ENCODE assay signal across 8 cellular contexts in genomic region chr17:1486802-1487695, GRCh38. TPM values are rescaled to one million over a fixed set of nuclear protein-coding genes. Genes with fewer than 3 reads are reported as not detected.
A peak's percentile ranks its signal among the peaks of the same experiment; 100 is the strongest.
DNase-seq lines count a peak whose midpoint lies in the region; ATAC-seq and TF ChIP-seq lines count a peak whose summit lies in the region.

No MANE protein-coding gene starts in this region.

- intact Hi-C loops in CD4-positive, alpha-beta memory T cell (cut with micrococcal nuclease): no loop called here
- intact Hi-C loops in activated CD8-positive, alpha-beta T cell treated with anti-CD3 and anti-CD28 coated beads for 36 hours (cut with micrococcal nuclease): no loop called here

- CTCF ChIA-PET in CD4-positive, alpha-beta memory T cell (lab: Charles Lee; ENCODE audit: partially characterized antibody): interaction anchor here (0.7 to 1.1 kb wide), 4 partner anchors 24 to 125 kb away, joined by 3 to 4 read pairs (median 3); no protein-coding TSS in a partner anchor
- CTCF ChIA-PET in activated CD8-positive, alpha-beta T cell treated with anti-CD3 and anti-CD28 coated beads for 36 hours (lab: Charles Lee): interaction anchor here (0.9 to 1.1 kb wide), 4 partner anchors 9 to 122 kb away, joined by 3 to 4 read pairs (median 3); no protein-coding TSS in a partner anchor

- peaks cover 44% of the 10 kb centered on the region for H3K4me1 ChIP-seq in CD4-positive, alpha-beta memory T cell (ENCODE audit: insufficient read depth, low read length)
- H3K4me1 ChIP-seq in MM.1S (ENCODE audit: low read length) (peaks cover 14% of the 10 kb centered on the region; the same call in 1 of the 2 replicates), mucosa of stomach (ENCODE audit: control insufficient read depth, insufficient read depth, low read length) (peaks cover 52% of the 10 kb centered on the region)

- H4K20me1 ChIP-seq in MM.1S (ENCODE audit: insufficient read depth, low read length): no peaks in the 10 kb centered on the region

- POLR2A ChIA-PET in CD4-positive, alpha-beta memory T cell (lab: Charles Lee; ENCODE audit: partially characterized antibody): interaction anchor here (0.6 to 5.4 kb wide), 12 partner anchors 11 to 136 kb away, joined by 3 to 56 read pairs (median 6); partner anchors contain the start of genes CRK, INPP5K and YWHAE
- POLR2A ChIA-PET in activated CD8-positive, alpha-beta T cell treated with anti-CD3 and anti-CD28 coated beads for 36 hours (lab: Charles Lee): interaction anchor here (1.0 to 2.0 kb wide), 5 partner anchors 13 to 90 kb away, joined by 3 to 7 read pairs (median 4); partner anchors contain the start of gene INPP5K

- peak; percentile 73 to 90 (median 77) for DNase-seq in CD4-positive, alpha-beta memory T cell
- DNase-seq in MM.1S: no peak
- peak; percentile 92 for DNase-seq in activated CD8-positive, alpha-beta T cell treated with anti-CD3 and anti-CD28 coated beads for 36 hours
- peak; percentile 68 to 76 (median 74) for DNase-seq in effector memory CD8-positive, alpha-beta T cell
- DNase-seq in stimulated activated CD8-positive, alpha-beta memory T cell treated with anti-CD3 and anti-CD28 coated beads, Interleukin-7, amount 100 ng/mL, for 1 hour (ENCODE audit: low read depth in 2 of 2): peak; percentile 48 to 58

- peaks cover 17 to 55% (median 33%) of the 10 kb centered on the region in 4 donors for H3K4me1 Mint-ChIP-seq in CD4-positive, alpha-beta memory T cell
- peaks cover 22% of the 10 kb centered on the region for H3K4me1 Mint-ChIP-seq in activated CD8-positive, alpha-beta T cell treated with anti-CD3 and anti-CD28 coated beads for 36 hours (ENCODE audit: low read depth)
- H3K4me1 Mint-ChIP-seq in effector memory CD8-positive, alpha-beta T cell (ENCODE audit: low read depth in 2 of 2): peaks cover 17 to 18% of the 10 kb centered on the region in 2 donors

- H3F3A ChIP-seq in MM.1S (ENCODE audit: insufficient read depth, low read length): 0 out of 2 replicates have a peak, but pooled peaks cover 3% of the 10 kb centered on the region

- H3K27me3 ChIP-seq in CD4-positive, alpha-beta memory T cell (ENCODE audit: insufficient read depth, low read length): no peaks in the 10 kb centered on the region
- H3K27me3 ChIP-seq in MM.1S (replicated peaks; ENCODE audit: insufficient read depth, low read length) (no peaks in the 10 kb centered on the region), mucosa of stomach (ENCODE audit: control insufficient read depth, insufficient read depth, low read length) (no peaks in the 10 kb centered on the region)

- no peaks in the 10 kb centered on the region for H3K9me3 ChIP-seq in CD4-positive, alpha-beta memory T cell (ENCODE audit: control insufficient read depth in 1 of 2, low read length in 2 of 2)
- H3K9me3 ChIP-seq in MM.1S (replicated peaks; ENCODE audit: insufficient read depth, low read length) (no peaks in the 10 kb centered on the region), mucosa of stomach (ENCODE audit: control insufficient read depth, low read length) (no peaks in the 10 kb centered on the region)

- H3K36me3 ChIP-seq in CD4-positive, alpha-beta memory T cell (ENCODE audit: insufficient read depth, low read length): no peaks in the 10 kb centered on the region
- H3K36me3 ChIP-seq in MM.1S (replicated peaks; ENCODE audit: insufficient read depth, low read length) (no peaks in the 10 kb centered on the region), mucosa of stomach (ENCODE audit: control insufficient read depth, insufficient read depth, low read length) (no peaks in the 10 kb centered on the region)

- peaks cover 0 to 4% (median 0%) of the 10 kb centered on the region in 8 donors for H3K9me3 Mint-ChIP-seq in CD4-positive, alpha-beta memory T cell
- no peaks in the 10 kb centered on the region for H3K9me3 Mint-ChIP-seq in activated CD8-positive, alpha-beta T cell treated with anti-CD3 and anti-CD28 coated beads for 36 hours
- H3K9me3 Mint-ChIP-seq in effector memory CD8-positive, alpha-beta T cell: no peaks in the 10 kb centered on the region

- peak overlapping the region; percentile 85 to 91 (median 88) for H3K4me3 Mint-ChIP-seq in CD4-positive, alpha-beta memory T cell
- peak overlapping the region; percentile 71 for H3K4me3 Mint-ChIP-seq in activated CD8-positive, alpha-beta T cell treated with anti-CD3 and anti-CD28 coated beads for 36 hours
- peak overlapping the region; percentile 85 to 91 for H3K4me3 Mint-ChIP-seq in effector memory CD8-positive, alpha-beta T cell

- H2AFZ ChIP-seq in MM.1S (ENCODE audit: low read length): no peak overlapping the region

- H3K4me2 ChIP-seq in MM.1S (ENCODE audit: low read depth, low read length): peak overlapping the region; percentile 74; the same call in 1 of the 2 replicates

- peak; percentile 51 for ATAC-seq in activated CD8-positive, alpha-beta T cell treated with anti-CD3 and anti-CD28 coated beads for 36 hours
- ATAC-seq in effector memory CD8-positive, alpha-beta T cell (replicated peaks): peak; percentile 49
- ATAC-seq in HG03196 (IDR thresholded peaks at IDR 0.05; ENCODE audit: unreplicated experiment): no peak
- no peak for ATAC-seq in GM21390 (IDR thresholded peaks at IDR 0.05; ENCODE audit: unreplicated experiment)

- peak overlapping the region; percentile 87 to 97 (median 94) for H3K27ac Mint-ChIP-seq in CD4-positive, alpha-beta memory T cell
- H3K27ac Mint-ChIP-seq in activated CD8-positive, alpha-beta T cell treated with anti-CD3 and anti-CD28 coated beads for 36 hours: peak overlapping the region; percentile 79
- peak overlapping the region; percentile 67 to 76 for H3K27ac Mint-ChIP-seq in effector memory CD8-positive, alpha-beta T cell

- peaks cover 13% of the 10 kb centered on the region for H3K79me2 ChIP-seq in MM.1S (ENCODE audit: low read length)

- H3K36me3 Mint-ChIP-seq in CD4-positive, alpha-beta memory T cell: peaks cover 5 to 17% of the 10 kb centered on the region in 2 donors
- H3K36me3 Mint-ChIP-seq in activated CD8-positive, alpha-beta T cell treated with anti-CD3 and anti-CD28 coated beads for 36 hours (ENCODE audit: low read depth): no peaks in the 10 kb centered on the region
- peaks cover 14% of the 10 kb centered on the region for H3K36me3 Mint-ChIP-seq in effector memory CD8-positive, alpha-beta T cell (ENCODE audit: insufficient read depth)

- no peak overlapping the region for H3K9ac ChIP-seq in MM.1S (ENCODE audit: low read length)
- H3K9ac ChIP-seq in mucosa of stomach (ENCODE audit: low read length): peak overlapping the region; percentile 61

- peak overlapping the region in 1 of 2 donors; percentile 54 for H3K4me3 ChIP-seq in CD4-positive, alpha-beta memory T cell (ENCODE audit: low read length in 2 of 2)
- H3K4me3 ChIP-seq in MM.1S (ENCODE audit: low read length) (peak overlapping the region; percentile 58; the same call in 1 of the 2 replicates), mucosa of stomach (ENCODE audit: low read length) (no peak overlapping the region)

- H3K9me2 ChIP-seq in MM.1S (replicated peaks; ENCODE audit: insufficient read depth, low read length): no peaks in the 10 kb centered on the region

- TF ChIP-seq CTCF in MM.1S (IDR thresholded peaks at IDR 0.05; ENCODE audit: low read length): no peak
- TF ChIP-seq CTCF in activated CD8-positive, alpha-beta T cell treated with anti-CD3 and anti-CD28 coated beads for 36 hours (IDR thresholded peaks at IDR 0.05): no peak

- H3K27ac ChIP-seq in CD4-positive, alpha-beta memory T cell (ENCODE audit: low read depth, low read length): peak overlapping the region; percentile 72
- no peak overlapping the region for H3K27ac ChIP-seq in MM.1S (ENCODE audit: low read length)

- H3K27me3 Mint-ChIP-seq in CD4-positive, alpha-beta memory T cell: no peaks in the 10 kb centered on the region
- H3K27me3 Mint-ChIP-seq in activated CD8-positive, alpha-beta T cell treated with anti-CD3 and anti-CD28 coated beads for 36 hours: peaks cover 3% of the 10 kb centered on the region
- no peaks in the 10 kb centered on the region for H3K27me3 Mint-ChIP-seq in effector memory CD8-positive, alpha-beta T cell

RNA-seq across cellular contexts. Expression of gene MYO1C, which starts 5.4 kb away (rescaled TPM):
- total RNA-seq in CD4-positive, alpha-beta memory T cell: 10 to 100 TPM; 30.9 to 31.1 TPM
- 10 to 100 TPM in 1 of 2 donors, 1 to 10 TPM in 1; 6.3 to 18.7 TPM for polyA plus RNA-seq in CD4-positive, alpha-beta memory T cell
- 10 to 100 TPM; 12.6 to 16.8 TPM for total RNA-seq in activated CD8-positive, alpha-beta T cell treated with anti-CD3 and anti-CD28 coated beads for 36 hours

RNA-seq across cellular contexts. Expression of gene INPP5K, which starts 29.4 kb away (rescaled TPM):
- total RNA-seq in CD4-positive, alpha-beta memory T cell: 10 to 100 TPM; 73.6 to 78.5 TPM
- polyA plus RNA-seq in CD4-positive, alpha-beta memory T cell: 100 to 1,000 TPM in 1 of 2 donors, 10 to 100 TPM in 1; 81.9 to 123 TPM
- 10 to 100 TPM; 16.5 to 16.7 TPM for total RNA-seq in activated CD8-positive, alpha-beta T cell treated with anti-CD3 and anti-CD28 coated beads for 36 hours

RNA-seq across cellular contexts. Expression of gene CRK, which starts 31.0 kb away (rescaled TPM):
- total RNA-seq in CD4-positive, alpha-beta memory T cell: 10 to 100 TPM; 29.3 to 32.1 TPM
- 10 to 100 TPM; 24.2 to 25.1 TPM for polyA plus RNA-seq in CD4-positive, alpha-beta memory T cell
- 10 to 100 TPM; 12.1 to 12.9 TPM for total RNA-seq in activated CD8-positive, alpha-beta T cell treated with anti-CD3 and anti-CD28 coated beads for 36 hours

Comparison
In these comparisons a context has a peak if more than half of its experiments do, and no peak if none do; other contexts are left out.
1. ATAC-seq: peak in activated CD8-positive, alpha-beta T cell treated with anti-CD3 and anti-CD28 coated beads for 36 hours (single experiment) and effector memory CD8-positive, alpha-beta T cell (single experiment); none in HG03196 (single experiment) and GM21390 (single experiment).
2. RNA of gene INPP5K, which starts 29.4 kb away (total RNA-seq): 73.6 to 78.5 TPM in CD4-positive, alpha-beta memory T cell; 16.5 to 16.7 TPM in activated CD8-positive, alpha-beta T cell treated with anti-CD3 and anti-CD28 coated beads for 36 hours; every median in the first group is over 4 times any median in the second.
3. Peak in every context shown above with its lines, with median percentiles within 50 percentile points of each other: H3K27ac Mint-ChIP-seq and H3K4me3 Mint-ChIP-seq.